ENCODE assay signal across 28 cellular contexts in the genomic region with DNA sequence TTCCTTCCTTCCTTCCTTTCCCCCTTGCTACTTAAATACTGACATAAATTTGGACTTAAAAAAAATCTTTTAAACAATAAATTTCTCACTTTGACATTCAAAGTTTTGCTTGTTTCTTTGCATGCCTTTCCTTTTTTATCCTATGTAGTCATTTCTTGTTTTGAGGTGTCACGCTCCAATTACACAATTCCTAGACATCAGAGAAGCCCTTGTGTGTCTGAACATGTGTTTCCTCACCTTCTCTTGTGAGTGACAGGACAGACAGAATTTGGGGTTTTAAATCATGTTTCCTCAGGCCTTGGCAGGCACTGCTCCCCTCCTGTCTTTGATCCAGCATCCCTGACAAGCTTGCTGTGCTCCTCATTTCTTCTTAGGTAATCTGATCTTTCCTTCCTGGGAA.
DNase-seq lines count a peak whose midpoint lies in the region; ATAC-seq, FAIRE-seq and TF ChIP-seq lines count a peak whose summit lies in the region.
"Had no signal": no experiment of that assay in that cellular context is flagged by ENCODE, and none has a peak within 500 bp of the region (broad histone marks: within the 10 kb centered on the region; RNA-seq: fewer than 3 reads in every experiment).

No MANE protein-coding gene starts in this region.

- FAIRE-seq in endothelial cell of umbilical vein (lab: Jason Lieb, UNC): peak; percentile 24
- FAIRE-seq: D721Med, H54 had no signal

- TF ChIP-seq POLR2A in endothelial cell of umbilical vein (IDR thresholded peaks at IDR 0.05; ENCODE audit: low read depth, low read length): no peak
- no peak for TF ChIP-seq POLR2A in gastrocnemius medialis (IDR thresholded peaks at IDR 0.05)

- H3K79me2 ChIP-seq in mammary epithelial cell (ENCODE audit: insufficient read depth, low read length) (peaks cover 12% of the 10 kb centered on the region), endothelial cell of umbilical vein (ENCODE audit: control insufficient read depth, insufficient read depth, low read length) (no peaks in the 10 kb centered on the region)

- H3K27me3 ChIP-seq in mammary epithelial cell (ENCODE audit: insufficient read depth, low read length) (no peaks in the 10 kb centered on the region), endothelial cell of umbilical vein (ENCODE audit: control insufficient read depth in 2 of 2, insufficient read depth in 2 of 2, low read length in 2 of 2) (no peaks in the 10 kb centered on the region), gastrocnemius medialis (no peaks in the 10 kb centered on the region)
- H3K27me3 ChIP-seq: tibial artery, vagina had no signal

- H3K27me3 Mint-ChIP-seq in MCF 10A (ENCODE audit: insufficient read depth, unreplicated experiment): no peaks in the 10 kb centered on the region
- no peaks in the 10 kb centered on the region for H3K27me3 Mint-ChIP-seq in activated CD8-positive, alpha-beta T cell treated with anti-CD3 and anti-CD28 coated beads, Interleukin-2, amount 10 ng/mL, durations not matched to agents 7 days and 5 days (ENCODE audit: low read depth)
- H3K27me3 Mint-ChIP-seq: activated naive CD8-positive, alpha-beta T cell had no signal

- dilution Hi-C loops in mammary epithelial cell (cut with HindIII; ENCODE audit: low sequenced_read_pairs): no loop called here
- dilution Hi-C loops in endothelial cell of umbilical vein (cut with MboI; ENCODE audit: extremely low pct_ligation_motif_present, low sequenced_read_pairs): no loop called here

- no peak overlapping the region for H3K9ac ChIP-seq in mammary epithelial cell (ENCODE audit: insufficient read depth, low read length)
- H3K9ac ChIP-seq in endothelial cell of umbilical vein (replicated peaks; ENCODE audit: extremely low read depth, insufficient read depth, low read length): no peak overlapping the region

- in situ Hi-C loops in mammary epithelial cell (cut with MboI; ENCODE audit: low sequenced_read_pairs in 2 of 2) (no loop called here), SK-MEL-5 (cut with HindIII; ENCODE audit: low pct_unique_long_range_greater_than_20kb, low sequenced_read_pairs) (loop anchor here (10.0 kb wide), 1 partner anchor 84 kb away; no protein-coding TSS in a partner anchor), gastrocnemius medialis (cut with MboI; ENCODE audit: low sequenced_read_pairs in 4 of 4) (no loop called here)

- peak; percentile 72 to 82 for ATAC-seq in gastrocnemius medialis
- ATAC-seq in activated CD8-positive, alpha-beta T cell treated with anti-CD3 and anti-CD28 coated beads, Interleukin-2, amount 10 ng/mL, durations not matched to agents 7 days and 5 days: no peak
- ATAC-seq in Right ventricle myocardium inferior: no peak
- ATAC-seq: esophagus mucosa, natural killer cell, PC-3 had no signal

- H2AFZ ChIP-seq in mammary epithelial cell (ENCODE audit: low read depth, low read length): no peak overlapping the region
- no peak overlapping the region for H2AFZ ChIP-seq in endothelial cell of umbilical vein (ENCODE audit: low read depth, low read length)

- no peak overlapping the region for H3K27ac Mint-ChIP-seq in MCF 10A (ENCODE audit: low read depth, unreplicated experiment)
- no peak overlapping the region for H3K27ac Mint-ChIP-seq in activated CD8-positive, alpha-beta T cell treated with anti-CD3 and anti-CD28 coated beads, Interleukin-2, amount 10 ng/mL, durations not matched to agents 7 days and 5 days
- H3K27ac Mint-ChIP-seq: activated naive CD8-positive, alpha-beta T cell; activated T-helper 2 cell treated with anti-CD3 and anti-CD28 coated beads, Interferon-gamma antibody, Interleukin-2, Interleukin-4, amounts not matched to agents 10 μg/mL and 5 μg/mL and 100 μg/mL, durations not matched to agents 14 hours and 24 hours and 36 hours; CD4-positive, CD25-positive, alpha-beta regulatory T cell had no signal

- H3K4me3 Mint-ChIP-seq in MCF 10A (ENCODE audit: unreplicated experiment): no peak overlapping the region
- H3K4me3 Mint-ChIP-seq in activated CD8-positive, alpha-beta T cell treated with anti-CD3 and anti-CD28 coated beads, Interleukin-2, amount 10 ng/mL, durations not matched to agents 7 days and 5 days: no peak overlapping the region
- H3K4me3 Mint-ChIP-seq: activated naive CD8-positive, alpha-beta T cell; CD4-positive, CD25-positive, alpha-beta regulatory T cell; natural killer cell had no signal

- CTCF ChIA-PET in MCF 10A (lab: Yijun Ruan, JAX): no interaction called here
- CTCF ChIA-PET in mammary epithelial cell (lab: Charles Lee; ENCODE audit: low non-redundant PET): no interaction called here
- CTCF ChIA-PET in endothelial cell of umbilical vein (lab: Charles Lee): interaction anchor here (1.0 kb wide), 1 partner anchor 116 kb away, joined by 3 read pairs; no protein-coding TSS in a partner anchor
- CTCF ChIA-PET in activated CD8-positive, alpha-beta T cell treated with anti-CD3 and anti-CD28 coated beads, Interleukin-2, amount 10 ng/mL, durations not matched to agents 7 days and 5 days (lab: Charles Lee): no interaction called here

- H3K4me1 ChIP-seq in mammary epithelial cell (ENCODE audit: insufficient read depth, low read length) (peaks cover 6% of the 10 kb centered on the region), endothelial cell of umbilical vein (ENCODE audit: control insufficient read depth, extremely low read depth, insufficient read depth, low read length) (peaks cover 5% of the 10 kb centered on the region), gastrocnemius medialis (peaks cover 36 to 44% of the 10 kb centered on the region in 2 donors)

- peaks cover 11% of the 10 kb centered on the region for H3K36me3 ChIP-seq in mammary epithelial cell (ENCODE audit: insufficient read depth, low read length)
- H3K36me3 ChIP-seq in endothelial cell of umbilical vein (ENCODE audit: control insufficient read depth in 2 of 2, extremely low read depth in 1 of 2, insufficient read depth in 2 of 2, low read length in 2 of 2): no peaks in the 10 kb centered on the region
- peaks cover 0 to under 1% of the 10 kb centered on the region in 2 donors for H3K36me3 ChIP-seq in gastrocnemius medialis

- DNase-seq in MCF 10A (ENCODE audit: unreplicated experiment) (peak; percentile 17), mammary epithelial cell (no peak), SK-MEL-5 (ENCODE audit: low read depth, low spot score) (peak; percentile 24), endothelial cell of umbilical vein (ENCODE audit: low read depth, low spot score) (peak; percentile 12), gastrocnemius medialis (no peak), amniotic stem cell (lab: John Stamatoyannopoulos, UW) (no peak), Right ventricle myocardium inferior (ENCODE audit: missing footprints) (no peak)
- no peak for DNase-seq in activated CD8-positive, alpha-beta T cell treated with anti-CD3 and anti-CD28 coated beads, Interleukin-2, amount 10 ng/mL, durations not matched to agents 7 days and 5 days
- DNase-seq: activated CD4-positive, alpha-beta T cell treated with anti-CD3 and anti-CD28 coated beads, Interleukin-2, amount 50 U/mL, for 48 hours; activated CD4-positive, CD25-positive, alpha-beta regulatory T cell treated with anti-CD3 and anti-CD28 coated beads, Interleukin-2, amount 50 U/mL, for 72 hours; activated CD8-positive, alpha-beta memory T cell treated with anti-CD3 and anti-CD28 coated beads, Interleukin-2, amount 50 U/mL, for 48 hours; caudate nucleus; CD4-positive, CD25-positive, alpha-beta regulatory T cell; Kasumi-1; natural killer cell; NCI-H1092; NCI-H1694; NCI-H510A; occipital lobe; PC-3; stimulated activated CD4-positive, alpha-beta T cell treated with anti-CD3 and anti-CD28 coated beads, Interleukin-4, amount 100 ng/mL, for 24 hours; tibial artery had no signal

- H3K9me3 ChIP-seq in mammary epithelial cell (replicated peaks; ENCODE audit: insufficient read depth, low read length): no peaks in the 10 kb centered on the region
- H3K9me3 ChIP-seq in endothelial cell of umbilical vein (replicated peaks; ENCODE audit: control insufficient read depth, insufficient read depth, low read length): no peaks in the 10 kb centered on the region
- no peaks in the 10 kb centered on the region for H3K9me3 ChIP-seq in gastrocnemius medialis
- H3K9me3 ChIP-seq: tibial artery, vagina had no signal

- H3K27ac ChIP-seq in mammary epithelial cell (ENCODE audit: insufficient read depth, low read depth, low read length) (no peak overlapping the region), endothelial cell of umbilical vein (ENCODE audit: insufficient read depth, low read depth, low read length) (no peak overlapping the region), gastrocnemius medialis (peak overlapping the region in 3 of 4 donors; percentile 57 to 77 (median 66))
- H3K27ac ChIP-seq: tibial artery, vagina had no signal

- TF ChIP-seq CTCF in MCF 10A (IDR thresholded peaks at IDR 0.05; ENCODE audit: unreplicated experiment): no peak
- no peak for TF ChIP-seq CTCF in mammary epithelial cell (conservative IDR thresholded peaks at IDR 0.05 in 1 of 2, IDR thresholded peaks at IDR 0.05 in 1 of 2; ENCODE audit: extremely low read depth in 1 of 2, insufficient read depth in 1 of 2, low read depth in 1 of 2, low read length in 2 of 2)
- no peak for TF ChIP-seq CTCF in endothelial cell of umbilical vein (IDR thresholded peaks at IDR 0.05; ENCODE audit: extremely low read depth in 1 of 2, insufficient read depth in 1 of 2, low read depth in 1 of 2, low read length in 2 of 2)
- no peak for TF ChIP-seq CTCF in gastrocnemius medialis (IDR thresholded peaks at IDR 0.05 in 4 of 5, conservative IDR thresholded peaks at IDR 0.05 in 1 of 5)

- H3K4me3 ChIP-seq in mammary epithelial cell (replicated peaks in 1 of 3; ENCODE audit: insufficient read depth in 1 of 3, low read depth in 2 of 3, low read length in 3 of 3): no peak overlapping the region
- no peak overlapping the region for H3K4me3 ChIP-seq in endothelial cell of umbilical vein (replicated peaks in 1 of 3; ENCODE audit: insufficient read depth in 1 of 3, low read depth in 1 of 3, low read length in 3 of 3)
- no peak overlapping the region for H3K4me3 ChIP-seq in gastrocnemius medialis
- H3K4me3 ChIP-seq: tibial artery, vagina had no signal

- no peak overlapping the region for H3K4me2 ChIP-seq in mammary epithelial cell (ENCODE audit: insufficient read depth, low read depth, low read length)
- H3K4me2 ChIP-seq in endothelial cell of umbilical vein (ENCODE audit: insufficient read depth, low read length): peak overlapping the region; percentile 6

- BruUV-seq in MCF 10A (replicated peaks; lab: Mats Ljungman, UMichigan): no TSS peak
- no TSS peak for BruUV-seq in mammary epithelial cell (replicated peaks; lab: Mats Ljungman, UMichigan)
- no TSS peak for BruUV-seq in endothelial cell of umbilical vein (replicated peaks; lab: Mats Ljungman, UMichigan)

- H3K9me1 ChIP-seq in endothelial cell of umbilical vein (replicated peaks; ENCODE audit: control insufficient read depth, extremely low read depth, insufficient read depth, low read length): no peaks in the 10 kb centered on the region

- WGBS in mammary epithelial cell (ENCODE audit: low coverage, missing lambda C conversion rate): 83% methylated on average over 1 of the region's 1 CpG

- H4K20me1 ChIP-seq in mammary epithelial cell (ENCODE audit: insufficient read depth, low read length) (no peaks in the 10 kb centered on the region), endothelial cell of umbilical vein (replicated peaks; ENCODE audit: control insufficient read depth, extremely low read depth, insufficient read depth, low read length) (no peaks in the 10 kb centered on the region)

- intact Hi-C loops in MCF 10A (cut with micrococcal nuclease): no loop called here
- intact Hi-C loops in mammary epithelial cell (cut with micrococcal nuclease): no loop called here
- intact Hi-C loops in endothelial cell of umbilical vein (cut with micrococcal nuclease): no loop called here
- intact Hi-C loops in gastrocnemius medialis (cut with DNase I; ENCODE audit: low total_unique reads): no loop called here
- intact Hi-C loops in Right ventricle myocardium inferior (cut with DNase I): no loop called here

- peaks cover 13% of the 10 kb centered on the region for H3K36me3 Mint-ChIP-seq in MCF 10A (ENCODE audit: insufficient read depth, unreplicated experiment)
- H3K36me3 Mint-ChIP-seq in activated CD8-positive, alpha-beta T cell treated with anti-CD3 and anti-CD28 coated beads, Interleukin-2, amount 10 ng/mL, durations not matched to agents 7 days and 5 days (ENCODE audit: low read depth): no peaks in the 10 kb centered on the region
- H3K36me3 Mint-ChIP-seq: natural killer cell had no signal

- H3K4me1 Mint-ChIP-seq in MCF 10A (ENCODE audit: insufficient read depth, unreplicated experiment): peaks cover 5% of the 10 kb centered on the region
- no peaks in the 10 kb centered on the region for H3K4me1 Mint-ChIP-seq in activated CD8-positive, alpha-beta T cell treated with anti-CD3 and anti-CD28 coated beads, Interleukin-2, amount 10 ng/mL, durations not matched to agents 7 days and 5 days (ENCODE audit: low read depth)

- H3K9me3 Mint-ChIP-seq in MCF 10A (ENCODE audit: unreplicated experiment): no peaks in the 10 kb centered on the region
- H3K9me3 Mint-ChIP-seq in activated CD8-positive, alpha-beta T cell treated with anti-CD3 and anti-CD28 coated beads, Interleukin-2, amount 10 ng/mL, durations not matched to agents 7 days and 5 days (ENCODE audit: insufficient read depth): no peaks in the 10 kb centered on the region
- H3K9me3 Mint-ChIP-seq: activated T-helper 2 cell treated with anti-CD3 and anti-CD28 coated beads, Interferon-gamma antibody, Interleukin-2, Interleukin-4, amounts not matched to agents 10 μg/mL and 5 μg/mL and 100 μg/mL, durations not matched to agents 14 hours and 24 hours and 36 hours; CD4-positive, CD25-positive, alpha-beta regulatory T cell; natural killer cell had no signal

- POLR2A ChIA-PET in MCF 10A (lab: Yijun Ruan, JAX): no interaction called here
- POLR2A ChIA-PET in endothelial cell of umbilical vein (lab: Charles Lee): no interaction called here
- POLR2A ChIA-PET in activated CD8-positive, alpha-beta T cell treated with anti-CD3 and anti-CD28 coated beads, Interleukin-2, amount 10 ng/mL, durations not matched to agents 7 days and 5 days (lab: Charles Lee): no interaction called here

Comparison
In these comparisons a context has a peak if more than half of its experiments do, and no peak if none do; other contexts are left out.
1. DNase-seq: peak in MCF 10A (single experiment), SK-MEL-5 (single experiment) and endothelial cell of umbilical vein (single experiment); none in mammary epithelial cell (single experiment), gastrocnemius medialis (0 of 2), activated CD8-positive, alpha-beta T cell treated with anti-CD3 and anti-CD28 coated beads, Interleukin-2, amount 10 ng/mL, durations not matched to agents 7 days and 5 days (single experiment), amniotic stem cell (single experiment) and Right ventricle myocardium inferior (single experiment).
2. H3K27ac ChIP-seq: peak in gastrocnemius medialis (3 of 4); none in mammary epithelial cell (single experiment) and endothelial cell of umbilical vein (single experiment).
3. ATAC-seq: peak in gastrocnemius medialis (2 of 2); none in activated CD8-positive, alpha-beta T cell treated with anti-CD3 and anti-CD28 coated beads, Interleukin-2, amount 10 ng/mL, durations not matched to agents 7 days and 5 days (single experiment) and Right ventricle myocardium inferior (single experiment).